Comparison of ENCODE assay signal across 1 cellular context in the genomic region with DNA sequence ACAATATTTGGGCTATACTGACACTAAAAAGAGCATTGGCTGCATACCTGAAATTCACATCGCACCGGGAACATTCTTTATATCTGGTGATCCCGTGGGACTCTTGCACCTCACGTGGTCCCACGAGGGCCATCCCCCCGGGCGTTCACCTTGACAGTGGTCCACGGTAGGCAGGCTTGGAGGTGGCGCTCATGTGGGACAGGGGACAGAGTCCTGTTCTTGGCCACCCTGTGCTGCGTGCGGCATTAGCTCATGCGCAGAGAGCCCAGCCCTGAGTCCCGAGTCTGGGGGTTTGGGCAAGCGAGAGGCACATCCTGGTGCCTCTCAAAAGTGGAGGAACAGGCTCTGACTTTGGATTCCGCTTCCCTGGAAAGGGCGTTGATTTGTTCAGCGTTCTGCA.
TF ChIP-seq lines count a peak whose summit lies in the region.

No MANE protein-coding gene starts in this region.

TF ChIP-seq in H1, 55 proteins besides CTCF, POLR2A, EP300 and RAD21:
- TF ChIP-seq, protein P1, sequence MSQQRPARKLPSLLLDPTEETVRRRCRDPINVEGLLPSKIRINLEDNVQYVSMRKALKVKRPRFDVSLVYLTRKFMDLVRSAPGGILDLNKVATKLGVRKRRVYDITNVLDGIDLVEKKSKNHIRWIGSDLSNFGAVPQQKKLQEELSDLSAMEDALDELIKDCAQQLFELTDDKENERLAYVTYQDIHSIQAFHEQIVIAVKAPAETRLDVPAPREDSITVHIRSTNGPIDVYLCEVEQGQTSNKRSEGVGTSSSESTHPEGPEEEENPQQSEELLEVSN (IDR thresholded peaks at IDR 0.05) = no peak
- TF ChIP-seq SP2 (IDR thresholded peaks at IDR 0.05; ENCODE audit: low read length) = no peak
- no peak for TF ChIP-seq PHF8 (conservative IDR thresholded peaks at IDR 0.05; ENCODE audit: low read depth, low read length)
